15 cellular contexts compared by ENCODE assay signal in genomic region chr4:47251363-47252135, GRCh38.
"Had no signal": no experiment of that assay in that cellular context is flagged by ENCODE, and none has a peak within 500 bp of the region (broad histone marks: within the 10 kb centered on the region; RNA-seq: fewer than 3 reads in every experiment).

No MANE protein-coding gene starts in this region.

- H3K4me3 ChIP-seq: cardiac muscle cell, tibial artery had no signal

- H3K36me3 ChIP-seq: cardiac muscle cell, tibial artery had no signal

- DNase-seq: activated B cell treated with CpG ODN at 0.5 μM for 24 hours; activated CD4-positive, alpha-beta memory T cell treated with anti-CD3 and anti-CD28 coated beads for 36 hours; activated CD4-positive, alpha-beta T cell treated with anti-CD3 and anti-CD28 coated beads for 4 hours; activated naive CD4-positive, alpha-beta T cell; activated naive CD8-positive, alpha-beta T cell treated with anti-CD3 and anti-CD28 coated beads for 36 hours; activated T-cell treated with anti-CD3 and anti-CD28 coated beads for 4 hours; amniotic stem cell; effector CD8-positive, alpha-beta T cell; immature natural killer cell; natural killer cell; stimulated activated CD4-positive, alpha-beta T cell treated with anti-CD3 and anti-CD28 coated beads, Interleukin-2, amount 100 ng/mL, for 24 hours; stimulated activated naive CD4-positive, alpha-beta T cell treated with Interleukin-2 at 50 U/mL for 16 hours; tibial artery had no signal

- H3K4me1 ChIP-seq: tibial artery had no signal

- H3K27me3 ChIP-seq: cardiac muscle cell, tibial artery had no signal

- ATAC-seq: esophagus mucosa, natural killer cell had no signal

- H3K9me3 ChIP-seq: tibial artery had no signal

- H3K27ac ChIP-seq: cardiac muscle cell, tibial artery had no signal
